In genomic region chr3:183265713-183266417, GRCh38 we compare ENCODE assay signal across 2 cellular contexts.
TF ChIP-seq lines count a peak whose summit lies in the region.

No MANE protein-coding gene starts in this region.

TF ChIP-seq in GM23338, 12 proteins besides CTCF, POLR2A, EP300 and RAD21:
- TF ChIP-seq ZNF331 (CRISPR knock-in tag; IDR thresholded peaks at IDR 0.05; ENCODE audit: low read depth) (no peak), ETS1 (IDR thresholded peaks at IDR 0.05) (no peak), JUNB (IDR thresholded peaks at IDR 0.05; ENCODE audit: unreplicated experiment) (no peak), EZH2phosphoT487 (IDR thresholded peaks at IDR 0.05; ENCODE audit: unreplicated experiment) (no peak), NANOG (IDR thresholded peaks at IDR 0.05; ENCODE audit: borderline replicate concordance) (no peak), STAT1 (IDR thresholded peaks at IDR 0.05; ENCODE audit: unreplicated experiment) (no peak), POLR2AphosphoS5 (IDR thresholded peaks at IDR 0.05; ENCODE audit: low read depth) (no peak), ZNF462 (CRISPR knock-in tag; IDR thresholded peaks at IDR 0.05) (no peak)
TF ChIP-seq in GM23338: peak in this region for 0.

TF ChIP-seq in H1, 55 proteins besides CTCF, POLR2A, EP300 and RAD21:
- TF ChIP-seq SRF (IDR thresholded peaks at IDR 0.05; ENCODE audit: low read depth, low read length) (no peak), POU5F1 (IDR thresholded peaks at IDR 0.05; ENCODE audit: low read depth, low read length) (no peak), SP4 (IDR thresholded peaks at IDR 0.05; ENCODE audit: low read length) (no peak), E2F6 (IDR thresholded peaks at IDR 0.05) (no peak), CHD1 (IDR thresholded peaks at IDR 0.05; ENCODE audit: low read depth, low read length) (no peak), JUND (IDR thresholded peaks at IDR 0.05; ENCODE audit: low read length) (no peak), MAX (IDR thresholded peaks at IDR 0.05) (no peak), CHD2 (IDR thresholded peaks at IDR 0.05; ENCODE audit: low read length) (no peak), ASH2L (IDR thresholded peaks at IDR 0.05; ENCODE audit: low read length) (no peak), NRF1 (IDR thresholded peaks at IDR 0.05; ENCODE audit: low read depth, low read length) (no peak), EZH2 (IDR thresholded peaks at IDR 0.05; ENCODE audit: low read depth, low read length, severe bottlenecking) (no peak), USF2 (IDR thresholded peaks at IDR 0.05; ENCODE audit: low read length) (no peak), GABPA (IDR thresholded peaks at IDR 0.05; ENCODE audit: borderline replicate concordance, insufficient read depth, low read length) (no peak), CBX8 (IDR thresholded peaks at IDR 0.05; ENCODE audit: borderline replicate concordance, low read depth, low read length) (no peak), SIX5 (IDR thresholded peaks at IDR 0.05; ENCODE audit: low read depth, low read length) (no peak), ATF3 (IDR thresholded peaks at IDR 0.05; ENCODE audit: insufficient read depth, low read depth, low read length) (no peak), GTF2F1 (IDR thresholded peaks at IDR 0.05; ENCODE audit: borderline replicate concordance, low read depth, low read length) (no peak)
